Comparison of ENCODE assay signal across 9 cellular contexts in the genomic region with DNA sequence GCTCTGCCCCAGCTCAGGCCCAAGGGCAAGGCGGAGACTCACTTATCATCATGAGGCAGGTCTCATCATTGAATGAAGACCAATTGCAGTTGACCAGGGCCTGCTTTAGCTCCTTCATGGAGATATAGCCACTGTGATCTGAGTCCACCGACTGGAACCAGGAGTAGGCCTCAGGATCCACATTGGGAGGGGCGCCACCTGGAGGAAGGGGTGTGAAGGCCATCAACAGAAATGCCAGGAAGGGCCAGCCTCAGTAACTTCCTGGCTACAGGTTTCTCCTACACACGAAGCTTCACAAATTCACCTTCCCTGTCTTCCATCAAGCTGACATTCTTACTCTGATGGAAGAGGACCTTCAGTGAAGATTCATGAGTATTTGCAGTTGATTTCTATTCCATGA. TPM values are rescaled to one million over a fixed set of nuclear protein-coding genes. Genes with fewer than 3 reads are reported as not detected.
DNase-seq lines count a peak whose midpoint lies in the region; ATAC-seq and TF ChIP-seq lines count a peak whose summit lies in the region.
"Had no signal": no experiment of that assay in that cellular context is flagged by ENCODE, and none has a peak within 500 bp of the region (broad histone marks: within the 10 kb centered on the region; RNA-seq: fewer than 3 reads in every experiment).

No MANE protein-coding gene starts in this region.

- H3K27me3 ChIP-seq in H7 (ENCODE audit: control insufficient read depth, insufficient read depth, low read length), result no peaks in the 10 kb centered on the region
- no peaks in the 10 kb centered on the region for H3K27me3 ChIP-seq in lower lobe of right lung (ENCODE audit: low read depth)

- H3K4me1 Mint-ChIP-seq in activated T-helper 1 cell treated with anti-CD3 and anti-CD28 coated beads, Interleukin-12 subunit alpha, Interleukin-12 subunit beta, Interleukin-2, Interleukin-4 antibody, amounts not matched to agents 30 ng/mL and 10 ng/mL and 1 ng/mL, durations not matched to agents 14 hours and 24 hours and 36 hours (ENCODE audit: low read depth), result no peaks in the 10 kb centered on the region

- no peaks in the 10 kb centered on the region for H3K9me3 ChIP-seq in lower lobe of right lung

- peak; percentile 45 for TF ChIP-seq CTCF in lower lobe of right lung (IDR thresholded peaks at IDR 0.05)

- no peak overlapping the region for H3K27ac ChIP-seq in lower lobe of right lung

- H3K4me1 ChIP-seq in lower lobe of right lung, result peaks cover 39% of the 10 kb centered on the region

- DNase-seq in CD1c-positive myeloid dendritic cell (ENCODE audit: extremely low spot score) (peak; percentile 63), H7 (peak; percentile 78), lower lobe of right lung (no peak), NCI-H2171 (lab: John Stamatoyannopoulos, UW) (no peak), SK-N-DZ (ENCODE audit: low spot score) (no peak), cerebellar nuclear complex (lab: John Stamatoyannopoulos, UW) (no peak)
- peak; percentile 45 to 51 for DNase-seq in activated CD4-positive, alpha-beta T cell treated with anti-CD3 and anti-CD28 coated beads, Interleukin-2, amount 50 U/mL, for 48 hours
- no peak for DNase-seq in activated T-helper 1 cell treated with anti-CD3 and anti-CD28 coated beads, Interleukin-12 subunit alpha, Interleukin-12 subunit beta, Interleukin-2, Interleukin-4 antibody, amounts not matched to agents 30 ng/mL and 10 ng/mL and 1 ng/mL, durations not matched to agents 14 hours and 24 hours and 36 hours (ENCODE audit: low spot score)

- no peak for ATAC-seq in lower lobe of right lung
- ATAC-seq: activated naive CD4-positive, alpha-beta T cell treated with anti-CD3 and anti-CD28 coated beads, Interleukin-2, amount 50 U/mL, for 72 hours had no signal

- no peak overlapping the region for H3K4me3 Mint-ChIP-seq in activated T-helper 1 cell treated with anti-CD3 and anti-CD28 coated beads, Interleukin-12 subunit alpha, Interleukin-12 subunit beta, Interleukin-2, Interleukin-4 antibody, amounts not matched to agents 30 ng/mL and 10 ng/mL and 1 ng/mL, durations not matched to agents 14 hours and 24 hours and 36 hours

- H3K4me3 ChIP-seq in H7 (ENCODE audit: insufficient read depth, low read depth, low read length) (no peak overlapping the region), lower lobe of right lung (no peak overlapping the region)

- no peaks in the 10 kb centered on the region for H3K27me3 Mint-ChIP-seq in activated T-helper 1 cell treated with anti-CD3 and anti-CD28 coated beads, Interleukin-12 subunit alpha, Interleukin-12 subunit beta, Interleukin-2, Interleukin-4 antibody, amounts not matched to agents 30 ng/mL and 10 ng/mL and 1 ng/mL, durations not matched to agents 14 hours and 24 hours and 36 hours (ENCODE audit: insufficient read depth)

- intact Hi-C loops in lower lobe of right lung (cut with DNase I), result no loop called here
- intact Hi-C loops in activated T-helper 1 cell treated with anti-CD3 and anti-CD28 coated beads, Interleukin-12 subunit alpha, Interleukin-12 subunit beta, Interleukin-2, Interleukin-4 antibody, amounts not matched to agents 30 ng/mL and 10 ng/mL and 1 ng/mL, durations not matched to agents 14 hours and 24 hours and 36 hours (cut with micrococcal nuclease), result no loop called here

- H3K27ac Mint-ChIP-seq in activated T-helper 1 cell treated with anti-CD3 and anti-CD28 coated beads, Interleukin-12 subunit alpha, Interleukin-12 subunit beta, Interleukin-2, Interleukin-4 antibody, amounts not matched to agents 30 ng/mL and 10 ng/mL and 1 ng/mL, durations not matched to agents 14 hours and 24 hours and 36 hours, result no peak overlapping the region

- no peaks in the 10 kb centered on the region for H3K9me3 Mint-ChIP-seq in activated T-helper 1 cell treated with anti-CD3 and anti-CD28 coated beads, Interleukin-12 subunit alpha, Interleukin-12 subunit beta, Interleukin-2, Interleukin-4 antibody, amounts not matched to agents 30 ng/mL and 10 ng/mL and 1 ng/mL, durations not matched to agents 14 hours and 24 hours and 36 hours
- H3K9me3 Mint-ChIP-seq: activated naive CD4-positive, alpha-beta T cell treated with anti-CD3 and anti-CD28 coated beads, Interleukin-2, amount 50 U/mL, for 72 hours had no signal

- H3K36me3 Mint-ChIP-seq in activated T-helper 1 cell treated with anti-CD3 and anti-CD28 coated beads, Interleukin-12 subunit alpha, Interleukin-12 subunit beta, Interleukin-2, Interleukin-4 antibody, amounts not matched to agents 30 ng/mL and 10 ng/mL and 1 ng/mL, durations not matched to agents 14 hours and 24 hours and 36 hours (ENCODE audit: low read depth), result peaks cover 40% of the 10 kb centered on the region
- H3K36me3 Mint-ChIP-seq: activated naive CD4-positive, alpha-beta T cell treated with anti-CD3 and anti-CD28 coated beads, Interleukin-2, amount 50 U/mL, for 72 hours had no signal

- H3K36me3 ChIP-seq in H7 (replicated peaks; ENCODE audit: control insufficient read depth, insufficient read depth, low read length) (peaks cover 9% of the 10 kb centered on the region), lower lobe of right lung (peaks cover 72% of the 10 kb centered on the region)

RNA-seq across cellular contexts. Expression of a gene that starts 11.6 kb away (rescaled TPM):
- 95.7 and 129 TPM in 2 replicates for total RNA-seq in H7 (2014; rRNA removed; shearing (Covaris generic))
- 61.6 TPM for total RNA-seq in lower lobe of right lung
- total RNA-seq in activated T-helper 1 cell treated with anti-CD3 and anti-CD28 coated beads, Interleukin-12 subunit alpha, Interleukin-12 subunit beta, Interleukin-2, Interleukin-4 antibody, amounts not matched to agents 30 ng/mL and 10 ng/mL and 1 ng/mL, durations not matched to agents 14 hours and 24 hours and 36 hours, result 57.6 and 66.1 TPM in 2 replicates
- polyA plus RNA-seq in SK-N-DZ (2014; cell fraction: cytosol; rRNA removed), result 52.4 and 54.0 TPM in 2 replicates
- 29.5 and 32.3 TPM in 2 replicates for polyA plus RNA-seq in SK-N-DZ (2014; cell fraction: nucleus; rRNA removed)

RNA-seq across cellular contexts. Expression of a gene that starts 15.6 kb away (rescaled TPM):
- not detected in 2 replicates for total RNA-seq in H7 (2014; rRNA removed; shearing (Covaris generic))
- total RNA-seq in lower lobe of right lung, result not detected
- not detected in 2 replicates for total RNA-seq in activated T-helper 1 cell treated with anti-CD3 and anti-CD28 coated beads, Interleukin-12 subunit alpha, Interleukin-12 subunit beta, Interleukin-2, Interleukin-4 antibody, amounts not matched to agents 30 ng/mL and 10 ng/mL and 1 ng/mL, durations not matched to agents 14 hours and 24 hours and 36 hours
- not detected in 2 replicates for polyA plus RNA-seq in SK-N-DZ (2014; cell fraction: cytosol; rRNA removed)
- 0.31 TPM in 1 of 2 replicates, not detected in the other for polyA plus RNA-seq in SK-N-DZ (2014; cell fraction: nucleus; rRNA removed)
- total RNA-seq: activated naive CD4-positive, alpha-beta T cell treated with anti-CD3 and anti-CD28 coated beads, Interleukin-2, amount 50 U/mL, for 72 hours had no signal

RNA-seq across cellular contexts. Expression of a gene that starts 56.8 kb away (rescaled TPM):
- 11.5 and 14.2 TPM in 2 replicates for total RNA-seq in H7 (2014; rRNA removed; shearing (Covaris generic))
- total RNA-seq in lower lobe of right lung, result 64.5 TPM
- not detected in 2 replicates for total RNA-seq in activated T-helper 1 cell treated with anti-CD3 and anti-CD28 coated beads, Interleukin-12 subunit alpha, Interleukin-12 subunit beta, Interleukin-2, Interleukin-4 antibody, amounts not matched to agents 30 ng/mL and 10 ng/mL and 1 ng/mL, durations not matched to agents 14 hours and 24 hours and 36 hours
- polyA plus RNA-seq in SK-N-DZ (2014; cell fraction: cytosol; rRNA removed), result not detected in 2 replicates
- not detected in 2 replicates for polyA plus RNA-seq in SK-N-DZ (2014; cell fraction: nucleus; rRNA removed)
- total RNA-seq: activated naive CD4-positive, alpha-beta T cell treated with anti-CD3 and anti-CD28 coated beads, Interleukin-2, amount 50 U/mL, for 72 hours had no signal

Comparison
In these comparisons a context has a peak if more than half of its experiments do, and no peak if none do; other contexts are left out.
1. DNase-seq: peak in CD1c-positive myeloid dendritic cell (single experiment), H7 (single experiment) and activated CD4-positive, alpha-beta T cell treated with anti-CD3 and anti-CD28 coated beads, Interleukin-2, amount 50 U/mL, for 48 hours (2 of 2); none in lower lobe of right lung (single experiment), NCI-H2171 (single experiment), activated T-helper 1 cell treated with anti-CD3 and anti-CD28 coated beads, Interleukin-12 subunit alpha, Interleukin-12 subunit beta, Interleukin-2, Interleukin-4 antibody, amounts not matched to agents 30 ng/mL and 10 ng/mL and 1 ng/mL, durations not matched to agents 14 hours and 24 hours and 36 hours (single experiment), SK-N-DZ (single experiment) and cerebellar nuclear complex (0 of 2).
2. RNA of a gene that starts 56.8 kb away (total RNA-seq): 64.5 TPM in lower lobe of right lung (single experiment) and 11.5 to 14.2 TPM in H7; not detected in activated T-helper 1 cell treated with anti-CD3 and anti-CD28 coated beads, Interleukin-12 subunit alpha, Interleukin-12 subunit beta, Interleukin-2, Interleukin-4 antibody, amounts not matched to agents 30 ng/mL and 10 ng/mL and 1 ng/mL, durations not matched to agents 14 hours and 24 hours and 36 hours; every median in the first group is over 10 times any median in the second.